19 cellular contexts compared by ENCODE assay signal in the genomic region with DNA sequence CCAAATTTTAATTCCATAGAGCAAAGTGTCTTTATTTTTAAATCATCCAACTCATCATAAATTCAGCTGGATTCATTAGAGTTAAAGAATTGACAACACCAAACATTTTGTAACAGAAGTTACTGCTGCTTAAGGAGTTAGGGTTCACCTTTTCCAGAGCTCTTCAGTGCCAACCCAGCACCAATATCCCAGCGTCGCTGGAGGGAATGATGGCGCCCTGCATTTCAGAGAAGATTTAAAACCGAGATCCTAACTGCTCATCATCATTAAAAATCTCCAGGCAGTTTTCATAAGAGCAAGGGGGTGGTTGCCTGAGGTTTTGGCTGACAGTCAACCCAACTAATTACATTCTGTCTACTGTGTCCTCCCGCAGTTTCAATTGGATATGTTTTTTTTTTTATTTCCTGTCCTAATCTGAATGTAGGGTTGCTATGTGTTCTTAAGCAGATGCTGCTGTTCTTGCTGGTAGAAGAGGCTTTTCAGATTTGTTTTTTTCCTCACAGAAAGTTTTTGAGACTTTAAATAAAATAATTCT.
DNase-seq lines count a peak whose midpoint lies in the region; ATAC-seq and TF ChIP-seq lines count a peak whose summit lies in the region.
"Had no signal": no experiment of that assay in that cellular context is flagged by ENCODE, and none has a peak within 500 bp of the region (broad histone marks: within the 10 kb centered on the region; RNA-seq: fewer than 3 reads in every experiment).

No MANE protein-coding gene starts in this region.

- TF ChIP-seq CTCF in upper lobe of right lung (IDR thresholded peaks at IDR 0.05): no peak

- H3K4me1 ChIP-seq in upper lobe of right lung: no peaks in the 10 kb centered on the region
- H3K4me1 ChIP-seq: BLaER1 had no signal

- no peak for ATAC-seq in upper lobe of right lung
- ATAC-seq: PC-3 had no signal

- no peak overlapping the region for H3K27ac ChIP-seq in upper lobe of right lung
- H3K27ac ChIP-seq: BLaER1, RWPE1 had no signal

- intact Hi-C loops in upper lobe of right lung (cut with DNase I): no loop called here

- no peaks in the 10 kb centered on the region for H3K36me3 ChIP-seq in upper lobe of right lung
- H3K36me3 ChIP-seq: BLaER1 had no signal

- H3K27me3 ChIP-seq in upper lobe of right lung: no peaks in the 10 kb centered on the region
- H3K27me3 ChIP-seq: BLaER1 had no signal

- peak in 2 of 3 experiments; percentile 17 to 52 for DNase-seq in NCI-H1417 (lab: John Stamatoyannopoulos, UW)
- no peak for DNase-seq in NCI-H1417 treated with DMSO at 0.1 percent for 48 hours (lab: John Stamatoyannopoulos, UW)
- DNase-seq in Ammon's horn (ENCODE audit: low spot score): peak; percentile 49
- peak; percentile 90 for DNase-seq in NCI-H1105 (lab: John Stamatoyannopoulos, UW)
- DNase-seq in RPMI7951 (ENCODE audit: low read depth): peak; percentile 45
- no peak for DNase-seq in effector CD4-positive, alpha-beta T cell
- no peak for DNase-seq in activated CD4-positive, alpha-beta T cell treated with anti-CD3 and anti-CD28 coated beads for 1 hour
- DNase-seq in upper lobe of right lung: no peak
- DNase-seq: 8988T; CD4-positive, alpha-beta memory T cell; DMS79 treated with DMSO at 0.1 percent for 48 hours; HFFc6; KG1; NCI-H510A treated with DMSO at 0.1 percent for 48 hours; NCI-H82; PC-3; SIG-M5 had no signal

- no peak overlapping the region for H3K4me3 ChIP-seq in upper lobe of right lung
- H3K4me3 ChIP-seq: BLaER1 had no signal

- no peaks in the 10 kb centered on the region for H3K9me3 ChIP-seq in upper lobe of right lung
- H3K9me3 ChIP-seq: BLaER1 had no signal

Comparison
In these comparisons a context has a peak if more than half of its experiments do, and no peak if none do; other contexts are left out.
1. DNase-seq: peak in NCI-H1417 (2 of 3), Ammon's horn (single experiment), NCI-H1105 (single experiment) and RPMI7951 (single experiment); none in NCI-H1417 treated with DMSO at 0.1 percent for 48 hours (single experiment), effector CD4-positive, alpha-beta T cell (single experiment), activated CD4-positive, alpha-beta T cell treated with anti-CD3 and anti-CD28 coated beads for 1 hour (single experiment) and upper lobe of right lung (single experiment).